Comparison of ENCODE assay signal across 26 cellular contexts in the genomic region with DNA sequence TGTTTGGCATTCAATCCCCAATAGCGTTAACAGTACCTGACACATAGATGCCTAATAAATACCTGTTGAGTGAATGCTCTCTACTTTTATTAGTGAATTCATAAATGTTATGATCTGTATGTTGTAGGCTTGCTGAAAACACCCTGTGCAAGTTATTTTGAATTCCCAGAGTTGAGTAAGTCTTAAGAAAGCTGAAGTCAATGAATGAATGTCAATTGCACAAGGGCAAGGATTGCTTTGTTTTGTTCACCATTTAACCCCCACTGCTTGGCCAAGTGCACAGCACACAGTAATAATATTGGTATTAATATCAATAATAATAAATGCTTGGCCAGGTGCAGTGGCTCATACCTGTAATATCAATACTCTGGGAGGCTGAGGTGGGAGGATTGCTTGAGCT. TPM values are rescaled to one million over a fixed set of nuclear protein-coding genes. Genes with fewer than 3 reads are reported as not detected.
"Had no signal": no experiment of that assay in that cellular context is flagged by ENCODE, and none has a peak within 500 bp of the region (broad histone marks: within the 10 kb centered on the region; RNA-seq: fewer than 3 reads in every experiment).

No MANE protein-coding gene starts in this region.

- H3K36me3 ChIP-seq: MG63 had no signal

- H3K9ac ChIP-seq: SK-N-SH had no signal

- H3K27ac ChIP-seq: RWPE1 had no signal

- H3K4me2 ChIP-seq: SK-N-SH had no signal

- H3K4me3 ChIP-seq: MG63 had no signal

- H3K9me3 ChIP-seq: MG63, SK-N-SH had no signal

- H3K27me3 ChIP-seq: MG63 had no signal

- DNase-seq: IMR-90; Karpas-422; KG1; MG63; NCI-H1092; NCI-H1105 treated with DMSO at 0.1 percent for 48 hours; NCI-H1417 treated with DMSO at 0.1 percent for 48 hours; NCI-H146; NCI-H1694 treated with DMSO at 0.1 percent for 48 hours; NCI-H1930; NCI-H2081; NCI-H2107; NCI-H2227 treated with DMSO at 0.1 percent for 48 hours; NCI-H524; NCI-H526 treated with DMSO at 0.1 percent for 48 hours; NCI-H748 treated with DMSO at 0.1 percent for 48 hours; NK-92 treated with Interleukin-12 subunit alpha and Interleukin-12 subunit beta, amount 100 ng/mL, for 24 hours; PC-3; SHP77; SK-N-SH had no signal

RNA-seq across cellular contexts. Expression of gene CPA1, which starts 10.2 kb away (rescaled TPM):
- total RNA-seq: HT1080, IMR-90, NCI-H460, OCI-LY7, PC-3, SK-MEL-5 had no signal
- polyA plus RNA-seq: IMR-90 had no signal

RNA-seq across cellular contexts. Expression of gene CPA5, which starts 45.9 kb away (rescaled TPM):
- total RNA-seq: HepG2, HT1080, NCI-H460, OCI-LY7, PC-3, SK-MEL-5 had no signal
